ENCODE assay signal across 28 cellular contexts in the genomic region with DNA sequence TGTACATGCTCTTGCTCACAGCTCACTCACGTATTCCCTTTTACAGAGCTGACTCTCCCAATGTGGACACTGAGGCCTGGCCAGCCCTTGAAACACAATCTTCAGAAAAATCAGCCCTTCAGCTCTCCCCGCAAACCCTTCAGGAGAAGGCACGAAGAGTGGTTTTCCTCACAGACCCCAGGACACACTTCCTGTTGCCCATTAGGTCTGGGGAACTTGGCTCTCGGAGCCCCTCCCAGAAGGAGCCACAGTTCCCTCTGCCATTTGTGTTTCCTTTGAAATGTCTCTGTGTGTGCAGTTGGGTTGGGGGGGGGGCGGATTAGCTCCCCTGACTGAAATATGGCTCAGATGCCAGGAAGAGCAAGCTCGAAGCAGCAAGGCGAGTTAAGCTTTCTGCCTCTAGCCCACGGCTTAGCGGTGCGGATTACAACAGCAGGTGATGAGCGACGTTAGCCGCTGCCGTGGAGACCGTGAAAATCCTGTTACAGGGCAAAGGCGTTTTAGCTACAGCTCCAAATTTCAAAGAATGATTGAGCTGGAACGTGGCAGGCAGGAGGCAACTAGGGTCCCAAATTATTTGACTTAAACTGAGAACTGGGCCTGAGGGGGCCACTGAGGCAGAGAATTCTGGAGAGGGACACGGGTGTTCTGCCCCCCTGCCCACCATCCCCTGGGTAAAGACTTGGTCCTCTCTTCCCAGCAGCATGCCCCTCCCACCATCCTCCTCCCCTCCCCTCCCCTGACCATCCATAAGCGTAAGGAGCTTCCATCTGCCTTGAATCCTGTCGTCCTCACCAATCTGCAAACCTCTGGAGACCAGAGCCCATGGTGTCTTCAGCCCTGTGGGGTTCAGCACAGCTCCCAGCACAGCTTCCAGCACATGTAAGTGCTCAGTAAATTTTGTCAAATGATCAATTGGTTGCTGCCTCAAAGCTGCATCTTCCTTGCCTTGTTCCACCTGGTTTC.
DNase-seq lines count a peak whose midpoint lies in the region; ATAC-seq and TF ChIP-seq lines count a peak whose summit lies in the region.
"Had no signal": no experiment of that assay in that cellular context is flagged by ENCODE, and none has a peak within 500 bp of the region (broad histone marks: within the 10 kb centered on the region; RNA-seq: fewer than 3 reads in every experiment).

No MANE protein-coding gene starts in this region.

- no peaks in the 10 kb centered on the region for H3K9me3 ChIP-seq in esophagus muscularis mucosa
- H3K9me3 ChIP-seq: prostate gland, thyroid gland had no signal

- DNase-seq in NCI-H2171 treated with DMSO at 0.1 percent for 48 hours (lab: John Stamatoyannopoulos, UW) (peak; percentile 3), NCI-H2171 (lab: John Stamatoyannopoulos, UW) (no peak), NCI-H82 treated with DMSO at 0.1 percent for 48 hours (lab: John Stamatoyannopoulos, UW; ENCODE audit: unreplicated experiment) (peak; percentile 93), esophagus muscularis mucosa (ENCODE audit: extremely low spot score) (peak; percentile 72), retina (peak; percentile 59), NOMO-1 treated with dmso at 0.1 percent for 144 hours (lab: John Stamatoyannopoulos, UW; ENCODE audit: unreplicated experiment) (no peak)
- no peak for DNase-seq in stimulated activated CD4-positive, alpha-beta T cell treated with anti-CD3 and anti-CD28 coated beads, Interleukin-4, amount 100 ng/mL, for 4 hours
- DNase-seq: activated naive CD4-positive, alpha-beta T cell treated with anti-CD3 and anti-CD28 coated beads, Interleukin-2, amount 50 U/mL, for 16 hours; amniotic stem cell; DMS53; effector memory CD8-positive, alpha-beta T cell; foreskin keratinocyte; HCEC 1CT; left colon; NCI-H1105; NCI-H187 treated with DMSO at 0.1 percent for 48 hours; NCI-H345; PC-9; SHP77; stimulated activated CD4-positive, alpha-beta T cell treated with anti-CD3 and anti-CD28 coated beads, Interleukin-15, amount 100 ng/mL, for 24 hours; stimulated activated naive CD8-positive, alpha-beta T cell treated with anti-CD3 and anti-CD28 coated beads, Interleukin-15, amount 100 ng/mL, for 72 hours; thyroid gland had no signal

- peaks cover 0 to 4% (median 0%) of the 10 kb centered on the region in 4 donors for H3K4me1 ChIP-seq in esophagus muscularis mucosa
- H3K4me1 ChIP-seq: foreskin keratinocyte, prostate gland, thyroid gland had no signal

- TF ChIP-seq POLR2A in esophagus muscularis mucosa (IDR thresholded peaks at IDR 0.05; ENCODE audit: low read depth) = no peak

- 59% methylated on average over 17 of the region's 20 CpGs for WGBS in esophagus muscularis mucosa

- TF ChIP-seq EP300 in esophagus muscularis mucosa (IDR thresholded peaks at IDR 0.05) = no peak

- no peak overlapping the region for H3K4me3 ChIP-seq in esophagus muscularis mucosa
- H3K4me3 ChIP-seq: hepatocyte, PC-9, prostate gland, thyroid gland had no signal

- TF ChIP-seq CTCF in esophagus muscularis mucosa (IDR thresholded peaks at IDR 0.05) = no peak

- H3K27ac ChIP-seq in esophagus muscularis mucosa (replicated peaks in 1 of 4) = no peak overlapping the region
- H3K27ac ChIP-seq: foreskin keratinocyte, hepatocyte, PC-9, prostate gland, thyroid gland, VCaP had no signal

- intact Hi-C loops in esophagus muscularis mucosa (cut with DNase I) = no loop called here

- no peak for ATAC-seq in GM18873 (IDR thresholded peaks at IDR 0.05; ENCODE audit: low FRiP score, unreplicated experiment)
- ATAC-seq: CD8-positive, alpha-beta T cell; effector memory CD8-positive, alpha-beta T cell; esophagus mucosa; foreskin keratinocyte; left colon; stimulated activated naive CD8-positive, alpha-beta T cell treated with anti-CD3 and anti-CD28 coated beads, Interleukin-15, amount 100 ng/mL, for 72 hours had no signal

- H3K27me3 ChIP-seq in esophagus muscularis mucosa = peaks cover 0 to 6% (median 0%) of the 10 kb centered on the region in 4 donors
- H3K27me3 ChIP-seq: foreskin keratinocyte, thyroid gland had no signal

- no peaks in the 10 kb centered on the region for H3K36me3 ChIP-seq in esophagus muscularis mucosa
- H3K36me3 ChIP-seq: prostate gland, thyroid gland had no signal

Comparison
In these comparisons a context has a peak if more than half of its experiments do, and no peak if none do; other contexts are left out.
1. DNase-seq: peak in NCI-H2171 treated with DMSO at 0.1 percent for 48 hours (single experiment), NCI-H82 treated with DMSO at 0.1 percent for 48 hours (single experiment), esophagus muscularis mucosa (single experiment) and retina (single experiment); none in NCI-H2171 (single experiment), NOMO-1 treated with dmso at 0.1 percent for 144 hours (single experiment) and stimulated activated CD4-positive, alpha-beta T cell treated with anti-CD3 and anti-CD28 coated beads, Interleukin-4, amount 100 ng/mL, for 4 hours (0 of 2).